ENCODE assay signal across 37 cellular contexts in genomic region chr20:21028921-21029320, GRCh38.
"Had no signal": no experiment of that assay in that cellular context is flagged by ENCODE, and none has a peak within 500 bp of the region (broad histone marks: within the 10 kb centered on the region; RNA-seq: fewer than 3 reads in every experiment).

No MANE protein-coding gene starts in this region.

- H3K27ac ChIP-seq: adrenal gland, body of pancreas, breast epithelium, cardiac muscle cell, esophagus muscularis mucosa, foreskin keratinocyte, gastrocnemius medialis, WERI-Rb-1 had no signal

- H3K27ac Mint-ChIP-seq: activated B cell treated with CpG ODN at 0.5 μM for 24 hours; activated CD8-positive, alpha-beta T cell treated with anti-CD3 and anti-CD28 coated beads for 36 hours; activated naive CD4-positive, alpha-beta T cell treated with anti-CD3 and anti-CD28 coated beads, Interleukin-2, amount 50 U/mL, for 24 hours; activated naive CD8-positive, alpha-beta T cell treated with anti-CD3 and anti-CD28 coated beads for 36 hours; activated naive CD8-positive, alpha-beta T cell treated with anti-CD3 and anti-CD28 coated beads, Interleukin-2, amount 50 U/mL, for 24 hours; activated T-helper 17 cell treated with anti-CD3 and anti-CD28 coated beads, Interleukin-2, amount 50 U/mL, for 72 hours; effector memory CD8-positive, alpha-beta T cell; T-helper 17 cell; T-helper 2 cell treated with Interferon-gamma antibody and Interleukin-4, amounts not matched to agents 5 μg/mL and 100 μg/mL, for 36 hours had no signal

- H3K4me1 ChIP-seq: adrenal gland, body of pancreas, breast epithelium, esophagus muscularis mucosa, foreskin keratinocyte, gastrocnemius medialis had no signal

- H3K4me3 ChIP-seq: adrenal gland, body of pancreas, breast epithelium, cardiac muscle cell, esophagus muscularis mucosa, gastrocnemius medialis had no signal

- H3K36me3 ChIP-seq: adrenal gland, breast epithelium, cardiac muscle cell, esophagus muscularis mucosa, gastrocnemius medialis, WERI-Rb-1 had no signal

- ATAC-seq: activated CD4-positive, CD25-positive, alpha-beta regulatory T cell treated with anti-CD3 and anti-CD28 coated beads, Interleukin-2, amount 50 U/mL, for 24 hours; activated CD8-positive, alpha-beta T cell treated with anti-CD3 and anti-CD28 coated beads for 36 hours; activated naive CD8-positive, alpha-beta T cell treated with anti-CD3 and anti-CD28 coated beads, Interleukin-2, amount 50 U/mL, for 24 hours; activated T-cell treated with anti-CD3 and anti-CD28 coated beads, Interleukin-2, amount 50 U/mL, for 4 hours; activated T-helper 17 cell treated with anti-CD3 and anti-CD28 coated beads, Interleukin-2, amount 50 U/mL, for 72 hours; body of pancreas; effector memory CD8-positive, alpha-beta T cell; foreskin keratinocyte; gastrocnemius medialis; T-helper 17 cell had no signal

- H3K9me3 Mint-ChIP-seq: activated B cell treated with CpG ODN at 0.5 μM for 24 hours; activated CD8-positive, alpha-beta T cell treated with anti-CD3 and anti-CD28 coated beads for 36 hours; activated naive CD4-positive, alpha-beta T cell treated with anti-CD3 and anti-CD28 coated beads, Interleukin-2, amount 50 U/mL, for 24 hours; activated naive CD8-positive, alpha-beta T cell treated with anti-CD3 and anti-CD28 coated beads for 36 hours; activated naive CD8-positive, alpha-beta T cell treated with anti-CD3 and anti-CD28 coated beads, Interleukin-2, amount 50 U/mL, for 24 hours; activated T-cell treated with anti-CD3 and anti-CD28 coated beads, Interleukin-2, amount 50 U/mL, for 4 hours; activated T-helper 17 cell treated with anti-CD3 and anti-CD28 coated beads, Interleukin-2, amount 50 U/mL, for 72 hours; central memory CD8-positive, alpha-beta T cell; effector memory CD8-positive, alpha-beta T cell; T-helper 2 cell treated with Interferon-gamma antibody and Interleukin-4, amounts not matched to agents 5 μg/mL and 100 μg/mL, for 36 hours had no signal

- H3K36me3 Mint-ChIP-seq: activated naive CD4-positive, alpha-beta T cell treated with anti-CD3 and anti-CD28 coated beads, Interleukin-2, amount 50 U/mL, for 24 hours; activated naive CD8-positive, alpha-beta T cell treated with anti-CD3 and anti-CD28 coated beads for 36 hours had no signal

- H3K9me3 ChIP-seq: adrenal gland, body of pancreas, breast epithelium, esophagus muscularis mucosa, gastrocnemius medialis had no signal

- H3K4me1 Mint-ChIP-seq: activated B cell treated with CpG ODN at 0.5 μM for 24 hours; activated naive CD4-positive, alpha-beta T cell treated with anti-CD3 and anti-CD28 coated beads, Interleukin-2, amount 50 U/mL, for 24 hours; activated naive CD8-positive, alpha-beta T cell treated with anti-CD3 and anti-CD28 coated beads, Interleukin-2, amount 50 U/mL, for 24 hours; activated T-helper 17 cell treated with anti-CD3 and anti-CD28 coated beads, Interleukin-2, amount 50 U/mL, for 72 hours; central memory CD8-positive, alpha-beta T cell; T-helper 17 cell had no signal

- H3K4me3 Mint-ChIP-seq: activated B cell treated with CpG ODN at 0.5 μM for 24 hours; activated CD8-positive, alpha-beta T cell treated with anti-CD3 and anti-CD28 coated beads for 36 hours; activated naive CD4-positive, alpha-beta T cell treated with anti-CD3 and anti-CD28 coated beads, Interleukin-2, amount 50 U/mL, for 24 hours; activated naive CD8-positive, alpha-beta T cell treated with anti-CD3 and anti-CD28 coated beads for 36 hours; activated naive CD8-positive, alpha-beta T cell treated with anti-CD3 and anti-CD28 coated beads, Interleukin-2, amount 50 U/mL, for 24 hours; activated T-cell treated with anti-CD3 and anti-CD28 coated beads, Interleukin-2, amount 50 U/mL, for 4 hours; activated T-helper 17 cell treated with anti-CD3 and anti-CD28 coated beads, Interleukin-2, amount 50 U/mL, for 72 hours; central memory CD8-positive, alpha-beta T cell; effector memory CD8-positive, alpha-beta T cell; T-helper 17 cell; T-helper 2 cell treated with Interferon-gamma antibody and Interleukin-4, amounts not matched to agents 5 μg/mL and 100 μg/mL, for 36 hours had no signal

- DNase-seq: activated B cell treated with CpG ODN at 0.5 μM for 24 hours; activated CD4-positive, alpha-beta T cell treated with anti-CD3 and anti-CD28 coated beads for 48 hours; activated CD4-positive, alpha-beta T cell treated with anti-CD3 and anti-CD28 coated beads, Interleukin-2, amount 50 U/mL, for 1 hour; activated CD4-positive, alpha-beta T cell treated with anti-CD3 and anti-CD28 coated beads, Interleukin-2, amount 50 U/mL, for 48 hours; activated CD8-positive, alpha-beta memory T cell treated with anti-CD3 and anti-CD28 coated beads for 24 hours; activated CD8-positive, alpha-beta T cell treated with anti-CD3 and anti-CD28 coated beads for 36 hours; activated effector memory CD4-positive, alpha-beta T cell treated with Interleukin-2 at 50 U/mL for 16 hours; activated gamma-delta T cell treated with Interleukin-2 at 50 U/mL for 16 hours; activated naive CD4-positive, alpha-beta T cell treated with Interleukin-2 at 50 U/mL for 16 hours; activated naive CD8-positive, alpha-beta T cell treated with anti-CD3 and anti-CD28 coated beads for 36 hours; activated naive CD8-positive, alpha-beta T cell treated with anti-CD3 and anti-CD28 coated beads, Interleukin-2, amount 50 U/mL, for 24 hours; activated T-cell treated with anti-CD3 and anti-CD28 coated beads, Interleukin-2, amount 50 U/mL, for 4 hours; adrenal gland; amygdala; aorta; body of pancreas; cortex of kidney; dermis blood vessel endothelial cell; effector CD4-positive, alpha-beta T cell; effector memory CD8-positive, alpha-beta T cell; erythroblast; foreskin keratinocyte; gastrocnemius medialis; glutamatergic neuron; SW 1271; T-helper 1 cell; T-helper 17 cell; T1000; WERI-Rb-1 had no signal

- H3K27me3 ChIP-seq: adrenal gland, body of pancreas, breast epithelium, cardiac muscle cell, foreskin keratinocyte, gastrocnemius medialis had no signal
